Comparison of ENCODE assay signal across 8 cellular contexts in genomic region chr4:17576932-17577659, GRCh38.
DNase-seq lines count a peak whose midpoint lies in the region; ATAC-seq lines count a peak whose summit lies in the region.

Gene LAP3, plus strand, starts transcription at chr4:17577198. Its CDS starts 268 bp downstream, at chr4:17577466.

- DNase-seq in CMK (ENCODE audit: low read depth) (peak; percentile 81), HS-5 (ENCODE audit: low read depth) (peak; percentile 77), medulla oblongata (ENCODE audit: extremely low spot score) (peak; percentile 97)
- DNase-seq in NK-92 treated with Interleukin-12 subunit alpha and Interleukin-12 subunit beta, amount 100 ng/mL, for 24 hours (lab: John Stamatoyannopoulos, UW), result peak; percentile 96
- peak; percentile 98 to 99 for DNase-seq in activated CD8-positive, alpha-beta memory T cell treated with anti-CD3 and anti-CD28 coated beads for 4 hours (ENCODE audit: low read depth in 2 of 2)
- peak; percentile 100 for DNase-seq in effector memory CD8-positive, alpha-beta T cell
- peak; percentile 100 for DNase-seq in stimulated activated CD8-positive, alpha-beta memory T cell treated with anti-CD3 and anti-CD28 coated beads, Interleukin-12 subunit alpha, Interleukin-12 subunit beta, amount 100 ng/mL, for 1 hour (ENCODE audit: low read depth)

- peaks cover 22 to 28% of the 10 kb centered on the region in 2 donors for H3K4me1 Mint-ChIP-seq in effector memory CD8-positive, alpha-beta T cell (ENCODE audit: low read depth in 2 of 2)

- no peaks in the 10 kb centered on the region for H3K9me3 Mint-ChIP-seq in effector memory CD8-positive, alpha-beta T cell

- H3K27ac Mint-ChIP-seq in effector memory CD8-positive, alpha-beta T cell, result peak within 1 kb of the TSS; percentile 98 to 100

- peak; percentile 84 for ATAC-seq in GM19468 (IDR thresholded peaks at IDR 0.05; ENCODE audit: extremely low read depth, unreplicated experiment)
- peak; percentile 84 for ATAC-seq in effector memory CD8-positive, alpha-beta T cell (replicated peaks)

- no peaks in the 10 kb centered on the region for H3K27me3 Mint-ChIP-seq in effector memory CD8-positive, alpha-beta T cell

- H3K4me3 Mint-ChIP-seq in effector memory CD8-positive, alpha-beta T cell, result peak within 1 kb of the TSS; percentile 92 to 96

- peaks cover 48% of the 10 kb centered on the region for H3K36me3 Mint-ChIP-seq in effector memory CD8-positive, alpha-beta T cell (ENCODE audit: insufficient read depth)

Comparison
In these comparisons a context has a peak if more than half of its experiments do, and no peak if none do; other contexts are left out.
1. Peak in every context shown above with its lines: DNase-seq and ATAC-seq.